Comparison of ENCODE assay signal across 8 cellular contexts in genomic region chr1:145425436-145426029, GRCh38. TPM values are rescaled to one million over a fixed set of nuclear protein-coding genes. Genes with fewer than 3 reads are reported as not detected.
A peak's percentile ranks its signal among the peaks of the same experiment; 100 is the strongest.
DNase-seq lines count a peak whose midpoint lies in the region; ATAC-seq and TF ChIP-seq lines count a peak whose summit lies in the region.

TSS of gene NBPF20 (minus strand) at chr1:145425603. CDS start at chr1:145405272, 20,331 bp downstream.

- CTCF ChIA-PET in PC-9 (lab: Charles Lee): no interaction called here

- peak within 1 kb of the TSS; percentile 63 for H3K9ac ChIP-seq in HUES6 (ENCODE audit: low read length)

- peak within 1 kb of the TSS; percentile 42 to 95 (median 88) for H3K27ac Mint-ChIP-seq in naive B cell

- H3K27me3 ChIP-seq in HUES6 (ENCODE audit: control insufficient read depth, insufficient read depth, low read length) (peaks cover 54% of the 10 kb centered on the region), PC-9 (ENCODE audit: insufficient read depth, low read depth) (peaks cover 13% of the 10 kb centered on the region), esophagus squamous epithelium (peaks cover 0 to 40% (median 3%) of the 10 kb centered on the region in 4 donors)

- intact Hi-C loops in PC-9 (cut with micrococcal nuclease; ENCODE audit: unreplicated experiment): no loop called here
- intact Hi-C loops in esophagus squamous epithelium (cut with DNase I): no loop called here

- H3K36me3 Mint-ChIP-seq in activated T-cell treated with anti-CD3 and anti-CD28 coated beads, Interleukin-2, amount 50 U/mL, for 4 hours (ENCODE audit: insufficient read depth): peaks cover 2% of the 10 kb centered on the region
- peaks cover 4 to 18% of the 10 kb centered on the region in 2 donors for H3K36me3 Mint-ChIP-seq in naive B cell

- peaks cover 31% of the 10 kb centered on the region for H3K27me3 Mint-ChIP-seq in activated T-cell treated with anti-CD3 and anti-CD28 coated beads, Interleukin-2, amount 50 U/mL, for 4 hours (ENCODE audit: low read depth)
- peaks cover 33 to 37% (median 34%) of the 10 kb centered on the region in 3 donors for H3K27me3 Mint-ChIP-seq in naive B cell

- H3K4me3 ChIP-seq in HUES6 (ENCODE audit: low read depth, low read length): peak within 1 kb of the TSS; percentile 82
- H3K4me3 ChIP-seq in PC-9: peak within 1 kb of the TSS; percentile 72
- peak within 1 kb of the TSS; percentile 62 to 73 (median 64) for H3K4me3 ChIP-seq in esophagus squamous epithelium

- H3K9me3 ChIP-seq in HUES6 (ENCODE audit: control insufficient read depth, insufficient read depth, low read depth, low read length) (no peaks in the 10 kb centered on the region), PC-9 (ENCODE audit: insufficient read depth, low read depth) (no peaks in the 10 kb centered on the region), esophagus squamous epithelium (peaks cover 0 to 7% (median 5%) of the 10 kb centered on the region in 3 donors)

- H3K79me2 ChIP-seq in PC-9 (ENCODE audit: low read depth): no peaks in the 10 kb centered on the region

- peak in 2 of 4 donors; percentile 36 to 63 for TF ChIP-seq POLR2A in esophagus squamous epithelium (IDR thresholded peaks at IDR 0.05)

- POLR2A ChIA-PET in PC-9 (lab: Charles Lee; ENCODE audit: unreplicated experiment): no interaction called here

- peaks cover 11% of the 10 kb centered on the region for H3K4me1 Mint-ChIP-seq in activated T-cell treated with anti-CD3 and anti-CD28 coated beads, Interleukin-2, amount 50 U/mL, for 4 hours (ENCODE audit: low read depth)
- H3K4me1 Mint-ChIP-seq in naive B cell: peaks cover 9 to 13% (median 10%) of the 10 kb centered on the region in 3 donors

- H3K4me1 ChIP-seq in HUES6 (ENCODE audit: control insufficient read depth, insufficient read depth, low read length): no peaks in the 10 kb centered on the region
- peaks cover 4% of the 10 kb centered on the region for H3K4me1 ChIP-seq in PC-9 (replicated peaks; ENCODE audit: insufficient read depth)
- peaks cover 4 to 15% (median 5%) of the 10 kb centered on the region in 3 donors for H3K4me1 ChIP-seq in esophagus squamous epithelium

- H3K9me2 ChIP-seq in PC-9 (ENCODE audit: insufficient read depth): no peaks in the 10 kb centered on the region

- H3K9me3 Mint-ChIP-seq in activated T-cell treated with anti-CD3 and anti-CD28 coated beads, Interleukin-2, amount 50 U/mL, for 4 hours: peaks cover 21% of the 10 kb centered on the region
- H3K9me3 Mint-ChIP-seq in naive B cell: peaks cover 12 to 30% (median 23%) of the 10 kb centered on the region in 7 donors

- H3K36me3 ChIP-seq in HUES6 (ENCODE audit: control insufficient read depth, insufficient read depth, low read length) (no peaks in the 10 kb centered on the region), PC-9 (ENCODE audit: low read depth) (no peaks in the 10 kb centered on the region), esophagus squamous epithelium (no peaks in the 10 kb centered on the region)

- WGBS in esophagus squamous epithelium, 2 donors: 1% methylated on average over 23 of the region's 50 CpGs; no CpG with 5 or more reads in 1 of the 2 donors

- H3K4me2 ChIP-seq in PC-9: peak within 1 kb of the TSS; percentile 94

- ATAC-seq in GM21515 (IDR thresholded peaks at IDR 0.05; ENCODE audit: unreplicated experiment) (peak; percentile 97), naive B cell (ENCODE audit: low read depth in 2 of 2) (peak; percentile 94)
- peak; percentile 98 for ATAC-seq in activated T-cell treated with anti-CD3 and anti-CD28 coated beads, Interleukin-2, amount 50 U/mL, for 4 hours

- peak within 1 kb of the TSS; percentile 91 for H3K4me3 Mint-ChIP-seq in activated T-cell treated with anti-CD3 and anti-CD28 coated beads, Interleukin-2, amount 50 U/mL, for 4 hours
- peak within 1 kb of the TSS; percentile 87 to 100 (median 96) for H3K4me3 Mint-ChIP-seq in naive B cell

- H3K27ac ChIP-seq in HUES6 (ENCODE audit: low read depth, low read length) (no peak within 1 kb of the TSS), PC-9 (no peak within 1 kb of the TSS), esophagus squamous epithelium (peak within 1 kb of the TSS in 3 of 4 donors; percentile 58 to 68 (median 61))

- BruUV-seq in PC-9 (replicated peaks; lab: Mats Ljungman, UMichigan): no TSS peak

- DNase-seq in D341Med (ENCODE audit: low spot score) (peak; percentile 94), PC-9 (peak; percentile 58 to 84), esophagus squamous epithelium (lab: John Stamatoyannopoulos, UW) (no peak), naive B cell (peak; percentile 78)
- peak; percentile 74 for DNase-seq in activated T-cell treated with anti-CD3 and anti-CD28 coated beads, Interleukin-2, amount 50 U/mL, for 4 hours
- peak; percentile 53 to 69 for DNase-seq in stimulated activated CD8-positive, alpha-beta memory T cell treated with anti-CD3 and anti-CD28 coated beads, Interleukin-7, amount 100 ng/mL, for 4 hours (ENCODE audit: low read depth in 2 of 2)

- no peak for TF ChIP-seq CTCF in PC-9 (conservative IDR thresholded peaks at IDR 0.05)
- peak in 1 of 6 experiments; percentile 40 for TF ChIP-seq CTCF in esophagus squamous epithelium (IDR thresholded peaks at IDR 0.05)

- H4K20me1 ChIP-seq in PC-9 (ENCODE audit: insufficient read depth): no peaks in the 10 kb centered on the region

- peak within 1 kb of the TSS; percentile 94 for H2AFZ ChIP-seq in PC-9

- no peaks in the 10 kb centered on the region for H3F3A ChIP-seq in PC-9 (ENCODE audit: insufficient read depth, low read depth)

RNA-seq across cellular contexts. Expression of gene NBPF20, which starts in this region (rescaled TPM):
- total RNA-seq in PC-9 (2021) (3.3 and 3.8 TPM in 2 replicates), esophagus squamous epithelium (1 to 10 TPM in 3 of 4 donors, under 1 TPM in 1; 0.34 to 2.3 (median 1.3) TPM)
- 1 to 10 TPM in 2 of 3 donors, under 1 TPM in 1; 0.99 to 2.0 (median 1.3) TPM for total RNA-seq in activated T-cell treated with anti-CD3 and anti-CD28 coated beads, Interleukin-2, amount 50 U/mL, for 4 hours
- under 1 TPM in 5 of 6 donors, not detected in 1; 0.11 to 0.76 (median 0.31) TPM for polyA plus RNA-seq in naive B cell (ENCODE audit: low read depth in 6 of 6)

Comparison
In these comparisons a context has a peak if more than half of its experiments do, and no peak if none do; other contexts are left out.
1. Peak in DNase-seq and ATAC-seq in naive B cell; RNA of the gene not detected or under 1 TPM.
2. H3K27ac ChIP-seq: peak in esophagus squamous epithelium (3 of 4); none in HUES6 (single experiment) and PC-9 (single experiment).
3. Peak in every context shown above with its lines, with median percentiles within 50 percentile points of each other: ATAC-seq and H3K4me3 ChIP-seq.